In the genomic region with DNA sequence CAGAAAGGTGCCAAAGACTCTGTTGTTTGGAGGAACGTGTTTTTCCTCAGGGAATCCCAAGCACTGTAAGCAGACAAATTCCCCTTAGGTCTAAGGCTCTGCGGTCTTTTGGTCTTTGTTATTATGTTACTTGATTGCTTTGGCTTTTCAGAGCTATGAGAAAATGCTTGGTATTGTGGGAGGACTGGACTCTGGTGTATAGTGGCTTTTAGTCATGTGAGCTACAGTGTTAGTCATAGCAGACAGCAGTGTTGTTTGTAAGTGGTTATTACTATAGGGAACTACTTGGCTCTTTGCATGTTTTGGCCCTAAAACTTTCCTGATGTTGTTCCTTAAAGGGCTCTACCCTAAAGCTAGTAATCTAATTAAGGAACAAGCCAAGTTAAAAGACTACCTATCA, we compare ENCODE assay signal across 16 cellular contexts.
A peak's percentile ranks its signal among the peaks of the same experiment; 100 is the strongest.
DNase-seq lines count a peak whose midpoint lies in the region; ATAC-seq and TF ChIP-seq lines count a peak whose summit lies in the region.
"Had no signal": no experiment of that assay in that cellular context is flagged by ENCODE, and none has a peak within 500 bp of the region (broad histone marks: within the 10 kb centered on the region; RNA-seq: fewer than 3 reads in every experiment).

No MANE protein-coding gene starts in this region.

- no peak overlapping the region for H3K27ac ChIP-seq in suprapubic skin
- no peak overlapping the region for H3K27ac ChIP-seq in prostate gland
- H3K27ac ChIP-seq: BLaER1 treated with 17β-estradiol and CSF1 and Interleukin-3, amounts not matched to agents 10 nM and 100 nM; epithelial cell of prostate had no signal

- H3K4me3 Mint-ChIP-seq in WTC11 = no peak overlapping the region
- H3K4me3 Mint-ChIP-seq: T-helper 17 cell had no signal

- H3K36me3 Mint-ChIP-seq in WTC11 = no peaks in the 10 kb centered on the region

- peaks cover 3% of the 10 kb centered on the region for H3K9me3 Mint-ChIP-seq in WTC11

- H3K4me3 ChIP-seq in kidney epithelial cell (ENCODE audit: low read depth, low read length) (no peak overlapping the region), suprapubic skin (no peak overlapping the region), prostate gland (no peak overlapping the region)
- H3K4me3 ChIP-seq: BLaER1 treated with 17β-estradiol and CSF1 and Interleukin-3, amounts not matched to agents 10 nM and 100 nM had no signal

- WGBS in suprapubic skin = 56% methylated on average over 2 of the region's 2 CpGs
- WGBS in prostate gland = 89% methylated on average over 2 of the region's 2 CpGs

- ATAC-seq in HG03196 (IDR thresholded peaks at IDR 0.05; ENCODE audit: unreplicated experiment) (peak; percentile 49), WTC11 (peak; percentile 36)
- ATAC-seq: Panc1, T-helper 17 cell had no signal

- intact Hi-C loops in prostate gland (cut with DNase I) = no loop called here

- peaks cover 96% of the 10 kb centered on the region for H3K27me3 Mint-ChIP-seq in WTC11 (ENCODE audit: low read depth)
- H3K27me3 Mint-ChIP-seq: T-helper 17 cell had no signal

- H3K9me3 ChIP-seq in suprapubic skin (no peaks in the 10 kb centered on the region), prostate gland (no peaks in the 10 kb centered on the region)
- H3K9me3 ChIP-seq: BLaER1 treated with 17β-estradiol and CSF1 and Interleukin-3, amounts not matched to agents 10 nM and 100 nM had no signal

- no peak for TF ChIP-seq CTCF in WTC11 (IDR thresholded peaks at IDR 0.05)
- TF ChIP-seq CTCF in kidney epithelial cell (IDR thresholded peaks at IDR 0.05; ENCODE audit: insufficient read depth, low read length, poor library complexity, severe bottlenecking) = no peak
- no peak for TF ChIP-seq CTCF in suprapubic skin (IDR thresholded peaks at IDR 0.05)
- TF ChIP-seq CTCF in prostate gland (IDR thresholded peaks at IDR 0.05) = no peak

- H3K27me3 ChIP-seq in kidney epithelial cell (ENCODE audit: control insufficient read depth, insufficient read depth, low read length) = no peaks in the 10 kb centered on the region
- no peaks in the 10 kb centered on the region for H3K27me3 ChIP-seq in suprapubic skin
- no peaks in the 10 kb centered on the region for H3K27me3 ChIP-seq in prostate gland (replicated peaks; ENCODE audit: insufficient read depth)
- H3K27me3 ChIP-seq: BLaER1 treated with 17β-estradiol and CSF1 and Interleukin-3, amounts not matched to agents 10 nM and 100 nM had no signal

- TF ChIP-seq EP300 in suprapubic skin (IDR thresholded peaks at IDR 0.05) = no peak

- H3K36me3 ChIP-seq in kidney epithelial cell (ENCODE audit: control insufficient read depth, insufficient read depth, low read length) = no peaks in the 10 kb centered on the region
- no peaks in the 10 kb centered on the region for H3K36me3 ChIP-seq in suprapubic skin
- H3K36me3 ChIP-seq in prostate gland = no peaks in the 10 kb centered on the region
- H3K36me3 ChIP-seq: BLaER1 treated with 17β-estradiol and CSF1 and Interleukin-3, amounts not matched to agents 10 nM and 100 nM had no signal

- peaks cover 7% of the 10 kb centered on the region; the same call in 1 of the 2 replicates for H3K4me1 Mint-ChIP-seq in WTC11
- H3K4me1 Mint-ChIP-seq: T-helper 17 cell had no signal

- DNase-seq in GM04503 (ENCODE audit: low read depth) (peak; percentile 26), WTC11 (ENCODE audit: low spot score) (no peak), kidney epithelial cell (ENCODE audit: low read depth) (peak; percentile 18), GM19240 (ENCODE audit: insufficient read length, low spot score) (no peak), suprapubic skin (ENCODE audit: low spot score in 2 of 2) (no peak), prostate gland (ENCODE audit: low spot score) (no peak)
- DNase-seq in activated naive CD4-positive, alpha-beta T cell treated with anti-CD3 and anti-CD28 coated beads, Interleukin-2, amount 50 U/mL, for 16 hours = no peak
- DNase-seq: central memory CD4-positive, alpha-beta T cell; NCI-H446 treated with DMSO at 0.1 percent for 48 hours; stimulated activated CD4-positive, alpha-beta T cell treated with anti-CD3 and anti-CD28 coated beads, Interleukin-4, amount 100 ng/mL, for 24 hours; stimulated activated naive CD4-positive, alpha-beta T cell treated with Interleukin-2 at 50 U/mL for 16 hours; T-helper 17 cell had no signal

- POLR2A ChIA-PET in WTC11 (lab: Charles Lee) = no interaction called here

- no peak overlapping the region for H3K27ac Mint-ChIP-seq in WTC11
- H3K27ac Mint-ChIP-seq: T-helper 17 cell had no signal

- CTCF ChIA-PET in WTC11 (lab: Charles Lee) = no interaction called here

- no peaks in the 10 kb centered on the region for H3K4me1 ChIP-seq in suprapubic skin
- no peaks in the 10 kb centered on the region for H3K4me1 ChIP-seq in prostate gland (replicated peaks)

- TF ChIP-seq POLR2A in suprapubic skin (IDR thresholded peaks at IDR 0.05) = no peak
- TF ChIP-seq POLR2A in prostate gland (IDR thresholded peaks at IDR 0.05) = no peak

TF ChIP-seq in WTC11, 78 proteins besides CTCF, POLR2A, EP300 and RAD21:
- TF ChIP-seq, protein P1, sequence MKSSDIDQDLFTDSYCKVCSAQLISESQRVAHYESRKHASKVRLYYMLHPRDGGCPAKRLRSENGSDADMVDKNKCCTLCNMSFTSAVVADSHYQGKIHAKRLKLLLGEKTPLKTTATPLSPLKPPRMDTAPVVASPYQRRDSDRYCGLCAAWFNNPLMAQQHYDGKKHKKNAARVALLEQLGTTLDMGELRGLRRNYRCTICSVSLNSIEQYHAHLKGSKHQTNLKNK (CRISPR knock-in tag; IDR thresholded peaks at IDR 0.05) = no peak

Comparison
In these comparisons a context has a peak if more than half of its experiments do, and no peak if none do; other contexts are left out.
1. DNase-seq: peak in GM04503 (single experiment) and kidney epithelial cell (single experiment); none in WTC11 (single experiment), GM19240 (single experiment), activated naive CD4-positive, alpha-beta T cell treated with anti-CD3 and anti-CD28 coated beads, Interleukin-2, amount 50 U/mL, for 16 hours (single experiment), suprapubic skin (0 of 2) and prostate gland (single experiment).